Comparison of ENCODE assay signal across 11 cellular contexts in genomic region chr2:224400886-224401632, GRCh38. TPM values are rescaled to one million over a fixed set of nuclear protein-coding genes. Genes with fewer than 3 reads are reported as not detected.
DNase-seq lines count a peak whose midpoint lies in the region; ATAC-seq, FAIRE-seq and TF ChIP-seq lines count a peak whose summit lies in the region.
"Had no signal": no experiment of that assay in that cellular context is flagged by ENCODE, and none has a peak within 500 bp of the region (broad histone marks: within the 10 kb centered on the region; RNA-seq: fewer than 3 reads in every experiment).

No MANE protein-coding gene starts in this region.

- H3K9me1 ChIP-seq in K562 (ENCODE audit: control insufficient read depth, insufficient read depth, low read length): no peaks in the 10 kb centered on the region

- peak overlapping the region; percentile 10 to 56 (median 37) for H3K27ac ChIP-seq in Peyer's patch
- H3K27ac ChIP-seq in K562 (ENCODE audit: extremely low read depth, low read depth, low read length): peak overlapping the region; percentile 95
- H3K27ac ChIP-seq in mesenchymal stem cell (ENCODE audit: low read length, poor library complexity, severe bottlenecking): no peak overlapping the region
- H3K27ac ChIP-seq in subcutaneous abdominal adipose tissue (ENCODE audit: low read depth, low read length): peak overlapping the region; percentile 55
- H3K27ac ChIP-seq: VCaP had no signal

- no peak overlapping the region for H4K8ac ChIP-seq in mesenchymal stem cell (ENCODE audit: low read length)

- peak overlapping the region; percentile 9 for H4K91ac ChIP-seq in mesenchymal stem cell (ENCODE audit: low read length)

- peak; percentile 61 for FAIRE-seq in K562 (lab: Jason Lieb, UNC)
- FAIRE-seq: frontal cortex had no signal

- intact Hi-C loops in K562 (cut with micrococcal nuclease) (loop anchor here (2.0 to 5.0 kb wide), 2 partner anchors 42 to 186 kb away; partner anchors contain the start of gene CUL3), posterior vena cava (cut with DNase I) (no loop called here)

- H3K9me3 ChIP-seq in Peyer's patch: no peaks in the 10 kb centered on the region
- no peaks in the 10 kb centered on the region for H3K9me3 ChIP-seq in K562 (replicated peaks; ENCODE audit: control insufficient read depth, insufficient read depth, low read depth, low read length)
- peaks cover 3% of the 10 kb centered on the region for H3K9me3 ChIP-seq in mesenchymal stem cell (ENCODE audit: control insufficient read depth, low read length)
- H3K9me3 ChIP-seq in subcutaneous abdominal adipose tissue (ENCODE audit: control insufficient read depth in 5 of 5, low read length in 5 of 5): peaks cover 0 to 8% (median 8%) of the 10 kb centered on the region in 5 donors

- peaks cover 48% of the 10 kb centered on the region for H3K79me2 ChIP-seq in K562 (ENCODE audit: control insufficient read depth, insufficient read depth, low read length)

- peak overlapping the region; percentile 91 for H3K4me2 ChIP-seq in K562 (ENCODE audit: insufficient read depth, low read length)
- no peak overlapping the region for H3K4me2 ChIP-seq in mesenchymal stem cell (ENCODE audit: low read length, poor library complexity, severe bottlenecking)

- H2BK12ac ChIP-seq in mesenchymal stem cell (ENCODE audit: low read length in 2 of 2): peak overlapping the region in 1 of 2 experiments; percentile 42

- H4K20me1 ChIP-seq in K562 (replicated peaks; ENCODE audit: control insufficient read depth, insufficient read depth, low read length): no peaks in the 10 kb centered on the region

- H3K36me3 ChIP-seq in Peyer's patch: no peaks in the 10 kb centered on the region
- H3K36me3 ChIP-seq in K562 (ENCODE audit: control insufficient read depth, insufficient read depth, low read length): no peaks in the 10 kb centered on the region
- no peaks in the 10 kb centered on the region for H3K36me3 ChIP-seq in mesenchymal stem cell (ENCODE audit: control insufficient read depth in 1 of 2, insufficient read depth in 2 of 2, low read depth in 1 of 2, low read length in 2 of 2)
- no peaks in the 10 kb centered on the region for H3K36me3 ChIP-seq in subcutaneous abdominal adipose tissue (ENCODE audit: control insufficient read depth in 5 of 5, insufficient read depth in 5 of 5, low read length in 5 of 5)

- no peak overlapping the region for H2BK120ac ChIP-seq in mesenchymal stem cell (ENCODE audit: low read depth, low read length)

- no peak overlapping the region for H3K4ac ChIP-seq in mesenchymal stem cell (ENCODE audit: low read depth in 1 of 2, low read length in 2 of 2)

- CTCF ChIA-PET in K562 (lab: Yijun Ruan, JAX; ENCODE audit: low intra/inter-chr PET ratio): no interaction called here

- no peaks in the 10 kb centered on the region for H3K27me3 ChIP-seq in Peyer's patch
- H3K27me3 ChIP-seq in K562 (ENCODE audit: control insufficient read depth in 2 of 2, insufficient read depth in 2 of 2, low read length in 2 of 2): no peaks in the 10 kb centered on the region
- H3K27me3 ChIP-seq in mesenchymal stem cell (ENCODE audit: control insufficient read depth in 1 of 2, insufficient read depth in 1 of 2, low read length in 2 of 2): no peaks in the 10 kb centered on the region
- no peaks in the 10 kb centered on the region for H3K27me3 ChIP-seq in subcutaneous abdominal adipose tissue (ENCODE audit: control insufficient read depth in 5 of 5, insufficient read depth in 4 of 5, low read length in 5 of 5)

- H3K9ac ChIP-seq in K562 (ENCODE audit: insufficient read depth in 1 of 2, low read depth in 2 of 2, low read length in 2 of 2) (peak overlapping the region; percentile 84 to 94), mesenchymal stem cell (ENCODE audit: low read length) (no peak overlapping the region), subcutaneous abdominal adipose tissue (ENCODE audit: low read length in 5 of 5) (peak overlapping the region in 4 of 5 donors; percentile 46 to 72 (median 63))

- peak overlapping the region; percentile 88 for H2AFZ ChIP-seq in K562 (ENCODE audit: low read depth, low read length)
- H2AFZ ChIP-seq in mesenchymal stem cell (ENCODE audit: low read depth, low read length): no peak overlapping the region

- POLR2A ChIA-PET in K562 (lab: Yijun Ruan, JAX): interaction anchor here (0.5 to 1.9 kb wide), 5 partner anchors 8 to 181 kb away, joined by 3 to 10 read pairs (median 5); no protein-coding TSS in a partner anchor

- peak overlapping the region in 3 of 4 donors; percentile 30 to 37 (median 35) for H3K4me3 ChIP-seq in Peyer's patch
- peak overlapping the region; percentile 45 for H3K4me3 ChIP-seq in K562
- H3K4me3 ChIP-seq in mesenchymal stem cell (ENCODE audit: insufficient read depth in 1 of 2, low read depth in 1 of 2, low read length in 2 of 2): no peak overlapping the region
- H3K4me3 ChIP-seq in subcutaneous abdominal adipose tissue (ENCODE audit: low read depth in 1 of 5, low read length in 5 of 5): peak overlapping the region; percentile 49 to 84 (median 74)

- H3K23ac ChIP-seq in mesenchymal stem cell (ENCODE audit: low read length in 2 of 2): no peak overlapping the region

- H3K14ac ChIP-seq in mesenchymal stem cell (ENCODE audit: low read length in 2 of 2): no peak overlapping the region

- in situ Hi-C loops in K562 (cut with MboI): no loop called here

- no peaks in the 10 kb centered on the region for H3K79me1 ChIP-seq in mesenchymal stem cell (replicated peaks; ENCODE audit: low read length, poor library complexity, severe bottlenecking)

- H3K18ac ChIP-seq in mesenchymal stem cell (ENCODE audit: low read depth in 1 of 2, low read length in 2 of 2): no peak overlapping the region

- no peak for TF ChIP-seq POLR2A in Peyer's patch (IDR thresholded peaks at IDR 0.05)
- no peak for TF ChIP-seq POLR2A in K562 (conservative IDR thresholded peaks at IDR 0.05)

- no peak overlapping the region for H2BK5ac ChIP-seq in mesenchymal stem cell (ENCODE audit: low read depth, low read length, poor library complexity, severe bottlenecking)

- no peak for TF ChIP-seq RAD21 in K562 (CRISPR knock-in tag; conservative IDR thresholded peaks at IDR 0.05 in 1 of 2, IDR thresholded peaks at IDR 0.05 in 1 of 2)

- DNase-seq in Peyer's patch (no peak), K562 (ENCODE audit: extremely low read depth in 1 of 4, low spot score in 3 of 4) (peak; percentile 13 to 57 (median 19)), mesenchymal stem cell (no peak), posterior vena cava (ENCODE audit: low spot score) (no peak), SHP77 treated with DMSO at 0.1 percent for 48 hours (lab: John Stamatoyannopoulos, UW) (no peak)
- DNase-seq: occipital lobe had no signal

- H2BK15ac ChIP-seq in mesenchymal stem cell (ENCODE audit: low read depth, poor library complexity, severe bottlenecking): peak overlapping the region; percentile 1

- H3K4me1 ChIP-seq in Peyer's patch (no peaks in the 10 kb centered on the region), K562 (replicated peaks in 1 of 2; ENCODE audit: control insufficient read depth in 2 of 2, insufficient read depth in 2 of 2, low read length in 2 of 2) (peaks cover 0 to 4% of the 10 kb centered on the region in 2 experiments; a peak in 3 of 5 replicates), mesenchymal stem cell (ENCODE audit: control insufficient read depth, insufficient read depth, low read depth, low read length) (no peaks in the 10 kb centered on the region), subcutaneous abdominal adipose tissue (ENCODE audit: control insufficient read depth in 5 of 5, insufficient read depth in 5 of 5, low read length in 5 of 5) (peaks cover 0 to 41% (median 2%) of the 10 kb centered on the region in 5 donors)

- BruUV-seq in K562 (replicated peaks; lab: Mats Ljungman, UMichigan): no TSS peak

- TF ChIP-seq EP300 in K562 (IDR thresholded peaks at IDR 0.05; ENCODE audit: low read length): no peak

- peak; percentile 79 for ATAC-seq in K562
- no peak for ATAC-seq in GM18517 (IDR thresholded peaks at IDR 0.05; ENCODE audit: unreplicated experiment)

- H2AK5ac ChIP-seq in mesenchymal stem cell (ENCODE audit: low read length, severe bottlenecking): no peak overlapping the region

- WGBS in K562 (ENCODE audit: insufficient coverage, low coverage, missing lambda C conversion rate): 0% methylated on average over 20 of the region's 22 CpGs
- WGBS in mesenchymal stem cell: 93% methylated on average over 22 of the region's 22 CpGs

- TF ChIP-seq CTCF in Peyer's patch (IDR thresholded peaks at IDR 0.05): no peak
- TF ChIP-seq CTCF in K562 (IDR thresholded peaks at IDR 0.05 in 2 of 3, conservative IDR thresholded peaks at IDR 0.05 in 1 of 3; ENCODE audit: insufficient read depth in 2 of 3, low read depth in 1 of 3, low read length in 3 of 3): peak in 2 of 3 experiments; percentile 21 to 41; a peak in 2 of 6 replicates

RNA-seq across cellular contexts. Expression of gene FAM124B, which starts 0.8 kb away (rescaled TPM):
- total RNA-seq in Peyer's patch: 1 to 10 TPM in 2 of 4 donors, under 1 TPM in 1, not detected in 1; 0.94 to 5.8 (median 1.0) TPM
- 10.6 and 11.9 TPM in 2 replicates for total RNA-seq in K562 (2011; cell fraction: chromatin; rRNA removed; ENCODE audit: low replicate concordance)
- 10.7 and 12.1 TPM in 2 replicates for total RNA-seq in K562 (2011; cell fraction: nucleolus; rRNA removed)
- 12.3 and 12.6 TPM in 2 replicates for total RNA-seq in K562 (2011; cell fraction: nucleoplasm; rRNA removed)
- total RNA-seq in K562 (2014; rRNA removed): 8.6 and 10.4 TPM in 2 replicates
- total RNA-seq in K562 (2014; rRNA removed; fragmentation: Illumina TruSeq; extraction: Trizol): 8.6 and 9.7 TPM in 2 replicates
- 6.2 and 7.1 TPM in 2 replicates for total RNA-seq in K562 (2015; rRNA removed; fragmentation: Illumina TruSeq; extraction: Trizol)
- 7.4 and 7.6 TPM in 2 replicates for total RNA-seq in K562 (2021)
- 5.2 and 9.3 TPM in 2 replicates for polyA plus RNA-seq in K562 (2011; rRNA removed)
- 5.4 and 7.5 TPM in 2 replicates for polyA plus RNA-seq in K562 (2011; cell fraction: cytosol; rRNA removed)
- polyA plus RNA-seq in K562 (2011; cell fraction: nucleus; rRNA removed): 3.3 and 4.7 TPM in 2 replicates
- 5.3 and 6.4 TPM in 2 replicates for polyA plus RNA-seq in K562 (2012)
- 9.1 and 10.1 TPM in 2 replicates for polyA plus RNA-seq in K562 (2014; fragmentation: Illumina TruSeq; extraction: Trizol)
- 10 to 100 TPM; 15.5 to 21.4 TPM for polyA plus RNA-seq in K562 (2014; fragmentation: Nextera tagmentation; extraction: Ambion mirVana)
- 7.4 and 8.4 TPM in 2 replicates for polyA plus RNA-seq in K562 (2014; rRNA removed)
- polyA minus RNA-seq in K562 (2011; rRNA and poly(A)+ RNA removed): 7.5 and 9.6 TPM in 2 replicates
- 2.9 and 6.8 TPM in 2 replicates for polyA minus RNA-seq in K562 (2011; cell fraction: cytosol; rRNA and poly(A)+ RNA removed)
- polyA minus RNA-seq in K562 (2011; cell fraction: nucleus; rRNA and poly(A)+ RNA removed): 7.9 and 9.6 TPM in 2 replicates
- 0.94 TPM for polyA plus RNA-seq in mesenchymal stem cell (2013, experiment 1 of 2)
- polyA plus RNA-seq in mesenchymal stem cell (2013, experiment 2 of 2): 0.84 TPM
- 1 to 10 TPM; 2.1 to 3.3 TPM for total RNA-seq in posterior vena cava
- total RNA-seq: G401 had no signal

Comparison
In these comparisons a context has a peak if more than half of its experiments do, and no peak if none do; other contexts are left out.
1. DNase-seq: peak in K562 (4 of 4); none in Peyer's patch (0 of 3), mesenchymal stem cell (single experiment), posterior vena cava (single experiment) and SHP77 treated with DMSO at 0.1 percent for 48 hours (single experiment).
2. H3K4me3 ChIP-seq: peak in Peyer's patch (3 of 4), K562 (single experiment) and subcutaneous abdominal adipose tissue (5 of 5); none in mesenchymal stem cell (0 of 2).
3. CTCF ChIP-seq: peak in K562 (2 of 3); none in Peyer's patch (0 of 6).